ENCODE assay signal across 8 cellular contexts in the genomic region with DNA sequence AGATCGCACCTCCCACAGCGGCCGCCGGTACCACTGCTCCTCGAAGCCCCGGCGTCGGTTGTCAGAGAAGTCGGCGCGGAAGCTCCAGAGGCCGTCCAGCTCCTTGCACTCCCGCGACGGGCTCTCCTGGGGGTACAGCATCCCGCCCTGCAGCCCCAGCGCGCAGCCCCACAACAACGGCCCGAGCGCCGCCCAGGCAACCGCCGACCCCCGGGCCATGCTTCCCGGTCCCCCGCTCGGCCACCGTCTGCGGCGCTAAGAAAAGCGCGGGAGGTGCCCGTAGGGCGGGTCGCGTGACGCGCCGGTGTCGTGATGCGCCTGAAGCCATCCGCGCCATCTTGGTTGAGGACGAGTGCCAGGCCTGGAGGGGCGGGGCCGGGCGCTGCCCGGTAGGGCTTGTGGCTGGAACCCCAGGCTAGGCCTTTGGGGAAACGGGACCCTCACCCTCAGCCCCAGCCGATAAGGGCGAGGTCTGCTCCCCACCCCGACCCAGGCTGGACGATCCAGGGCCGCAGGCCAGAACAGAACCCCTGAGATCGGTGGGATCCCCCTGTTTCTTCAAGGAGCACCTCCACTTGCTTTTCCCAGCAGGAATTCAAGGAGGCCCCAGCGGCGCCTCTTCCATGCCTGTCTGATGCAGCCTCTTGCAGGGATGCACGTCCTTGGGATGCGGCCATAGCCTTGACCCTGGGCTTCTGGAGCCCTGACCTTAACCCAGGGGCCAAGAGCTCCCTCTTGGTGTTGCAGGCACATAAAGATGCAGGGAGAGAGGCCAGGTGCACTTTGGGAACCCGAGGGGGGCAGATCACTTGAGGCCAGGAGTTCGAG. TPM values are rescaled to one million over a fixed set of nuclear protein-coding genes. Genes with fewer than 3 reads are reported as not detected.
DNase-seq lines count a peak whose midpoint lies in the region; ATAC-seq and TF ChIP-seq lines count a peak whose summit lies in the region.

TSS of gene GUSB (minus strand) at position 249 of the 828 bp plus-strand sequence. CDS start at position 219, 30 bp downstream.

- H3K9me2 ChIP-seq in OCI-LY1 (ENCODE audit: low read depth, low read length) = no peaks in the 10 kb centered on the region

- peak; percentile 84 for ATAC-seq in GM21515 (IDR thresholded peaks at IDR 0.05; ENCODE audit: unreplicated experiment)

- 6 to 7% methylated on average over 46 to 59 of the region's 62 CpGs for WGBS in mesodermal cell (ENCODE audit: insufficient coverage in 2 of 2), 2 experiments

- H3K4me3 ChIP-seq in OCI-LY1 (ENCODE audit: low read depth, low read length, poor library complexity, severe bottlenecking) (peak within 1 kb of the TSS; percentile 84), mesodermal cell (ENCODE audit: extremely low read depth, insufficient read depth, low read length, poor library complexity, severe bottlenecking) (peak within 1 kb of the TSS; percentile 94)

- H3K36me3 ChIP-seq in OCI-LY1 (ENCODE audit: insufficient read depth, low read length) = peaks cover 20% of the 10 kb centered on the region
- H3K36me3 ChIP-seq in mesodermal cell (ENCODE audit: control insufficient read depth, insufficient read depth, low read length) = peaks cover 21% of the 10 kb centered on the region

- peaks cover 13% of the 10 kb centered on the region for H3K79me2 ChIP-seq in OCI-LY1 (ENCODE audit: insufficient read depth, low read length)

- in situ Hi-C loops in endometrial microvascular endothelial cells (cut with HindIII; ENCODE audit: inconsistent ontology term, low pct_unique_long_range_greater_than_20kb, low sequenced_read_pairs) = no loop called here

- TF ChIP-seq CTCF in OCI-LY1 (IDR thresholded peaks at IDR 0.05; ENCODE audit: low read length) = no peak; the same call in 1 of the 2 replicates

- peak within 1 kb of the TSS; percentile 86 for H3K9ac ChIP-seq in OCI-LY1 (ENCODE audit: low read length)

- H3K9me3 ChIP-seq in OCI-LY1 (ENCODE audit: low read length) = no peaks in the 10 kb centered on the region
- no peaks in the 10 kb centered on the region for H3K9me3 ChIP-seq in mesodermal cell (ENCODE audit: control insufficient read depth, low read length)

- DNase-seq in D341Med (ENCODE audit: low spot score) = peak; percentile 98
- peak; percentile 98 for DNase-seq in HuH-7 (ENCODE audit: low spot score)
- peak; percentile 91 for DNase-seq in activated CD8-positive, alpha-beta memory T cell treated with anti-CD3 and anti-CD28 coated beads, Interleukin-2, amount 50 U/mL, for 4 hours
- peak; percentile 76 for DNase-seq in stimulated activated CD8-positive, alpha-beta memory T cell treated with anti-CD3 and anti-CD28 coated beads, Interleukin-15, amount 100 ng/mL, for 24 hours (ENCODE audit: low read depth)

- peaks cover 16% of the 10 kb centered on the region for H3K4me1 ChIP-seq in OCI-LY1 (ENCODE audit: insufficient read depth, low read length, severe bottlenecking)
- no peaks in the 10 kb centered on the region for H3K4me1 ChIP-seq in mesodermal cell (ENCODE audit: control insufficient read depth, insufficient read depth, low read length, poor library complexity, severe bottlenecking)

- peak within 1 kb of the TSS; percentile 20 for H3K27ac ChIP-seq in OCI-LY1 (ENCODE audit: low read depth, low read length, poor library complexity, severe bottlenecking)
- peak within 1 kb of the TSS; percentile 47 for H3K27ac ChIP-seq in mesodermal cell (ENCODE audit: low read depth, low read length, severe bottlenecking)

- no peaks in the 10 kb centered on the region for H3F3A ChIP-seq in OCI-LY1 (ENCODE audit: insufficient read depth, low read length)

- peak within 1 kb of the TSS; percentile 72 for H3K4me2 ChIP-seq in OCI-LY1 (ENCODE audit: low read length)

- H2AFZ ChIP-seq in OCI-LY1 (ENCODE audit: low read length) = peak within 1 kb of the TSS; percentile 97

- H4K20me1 ChIP-seq in OCI-LY1 (ENCODE audit: insufficient read depth, low read length) = no peaks in the 10 kb centered on the region

- H3K27me3 ChIP-seq in OCI-LY1 (ENCODE audit: insufficient read depth, low read length) = no peaks in the 10 kb centered on the region

RNA-seq across cellular contexts. Expression of gene GUSB, which starts in this region (rescaled TPM):
- 26.7 TPM for total RNA-seq in endometrial microvascular endothelial cells (ENCODE audit: inconsistent ontology term)
- 52.9 TPM for polyA plus RNA-seq in mesodermal cell (2013, experiment 1 of 2)
- polyA plus RNA-seq in mesodermal cell (2013, experiment 2 of 2) = 47.1 TPM

Comparison
In these comparisons a context has a peak if more than half of its experiments do, and no peak if none do; other contexts are left out.
1. Peak in every context shown above with its lines: DNase-seq, ATAC-seq, H3K4me3 ChIP-seq and H3K27ac ChIP-seq.